ENCODE assay signal across 8 cellular contexts in genomic region chr5:66596791-66597757, GRCh38. TPM values are rescaled to one million over a fixed set of nuclear protein-coding genes. Genes with fewer than 3 reads are reported as not detected.
DNase-seq lines count a peak whose midpoint lies in the region; ATAC-seq and TF ChIP-seq lines count a peak whose summit lies in the region.

No MANE protein-coding gene starts in this region.

- no peak overlapping the region for H3K27ac ChIP-seq in iPS-18a (ENCODE audit: low read length)
- peak overlapping the region in 1 of 4 donors; percentile 64 for H3K27ac ChIP-seq in gastrocnemius medialis

- in situ Hi-C loops in gastrocnemius medialis (cut with MboI; ENCODE audit: low sequenced_read_pairs in 4 of 4), result no loop called here

- no peak overlapping the region for H3K9ac ChIP-seq in iPS-18a (ENCODE audit: low read length)

- no peak for TF ChIP-seq POLR2A in gastrocnemius medialis (IDR thresholded peaks at IDR 0.05)

- ATAC-seq in HG02642 (IDR thresholded peaks at IDR 0.05; ENCODE audit: poor library complexity, unreplicated experiment) (peak; percentile 30), gastrocnemius medialis (peak; percentile 32 to 37)

- TF ChIP-seq CTCF in gastrocnemius medialis (IDR thresholded peaks at IDR 0.05 in 4 of 5, conservative IDR thresholded peaks at IDR 0.05 in 1 of 5), result no peak

- DNase-seq in NCI-H82 (lab: John Stamatoyannopoulos, UW) (peak; percentile 4), NCI-H82 treated with DMSO at 0.1 percent for 48 hours (lab: John Stamatoyannopoulos, UW; ENCODE audit: unreplicated experiment) (no peak), NCI-H345 treated with DMSO at 0.1 percent for 48 hours (lab: John Stamatoyannopoulos, UW; ENCODE audit: unreplicated experiment) (peak; percentile 43), astrocyte of the hippocampus (ENCODE audit: low read depth, low spot score) (peak; percentile 80), gastrocnemius medialis (no peak), NCI-H128 (lab: John Stamatoyannopoulos, UW; ENCODE audit: unreplicated experiment) (no peak)

- intact Hi-C loops in gastrocnemius medialis (cut with DNase I; ENCODE audit: low total_unique reads), result loop anchor here (10.0 kb wide), 1 partner anchor 148 kb away; no protein-coding TSS in a partner anchor

- H3K9me3 ChIP-seq in iPS-18a (ENCODE audit: control insufficient read depth, low read depth, low read length) (no peaks in the 10 kb centered on the region), gastrocnemius medialis (no peaks in the 10 kb centered on the region)

- H3K36me3 ChIP-seq in iPS-18a (ENCODE audit: control insufficient read depth, low read depth, low read length) (no peaks in the 10 kb centered on the region), gastrocnemius medialis (no peaks in the 10 kb centered on the region)

- H3K27me3 ChIP-seq in iPS-18a (ENCODE audit: control insufficient read depth, insufficient read depth, low read length), result peaks cover 57% of the 10 kb centered on the region
- peaks cover 22 to 32% (median 27%) of the 10 kb centered on the region in 3 donors for H3K27me3 ChIP-seq in gastrocnemius medialis

- no peaks in the 10 kb centered on the region for H3K4me1 ChIP-seq in iPS-18a (ENCODE audit: control insufficient read depth, low read depth, low read length)
- H3K4me1 ChIP-seq in gastrocnemius medialis, result peaks cover 0 to 12% of the 10 kb centered on the region in 2 donors

- H3K4me3 ChIP-seq in iPS-18a (ENCODE audit: low read length) (peak overlapping the region; percentile 74), gastrocnemius medialis (peak overlapping the region; percentile 60 to 81 (median 70))

RNA-seq across cellular contexts. Expression of gene MAST4, which starts 0.9 kb away (rescaled TPM):
- total RNA-seq in gastrocnemius medialis, result 10 to 100 TPM; 24.1 to 42.0 (median 38.5) TPM

Comparison
In these comparisons a context has a peak if more than half of its experiments do, and no peak if none do; other contexts are left out.
1. DNase-seq: peak in NCI-H82 (single experiment), NCI-H345 treated with DMSO at 0.1 percent for 48 hours (single experiment) and astrocyte of the hippocampus (single experiment); none in NCI-H82 treated with DMSO at 0.1 percent for 48 hours (single experiment), gastrocnemius medialis (0 of 2) and NCI-H128 (single experiment).